Comparison of ENCODE assay signal across 10 cellular contexts in the genomic region with DNA sequence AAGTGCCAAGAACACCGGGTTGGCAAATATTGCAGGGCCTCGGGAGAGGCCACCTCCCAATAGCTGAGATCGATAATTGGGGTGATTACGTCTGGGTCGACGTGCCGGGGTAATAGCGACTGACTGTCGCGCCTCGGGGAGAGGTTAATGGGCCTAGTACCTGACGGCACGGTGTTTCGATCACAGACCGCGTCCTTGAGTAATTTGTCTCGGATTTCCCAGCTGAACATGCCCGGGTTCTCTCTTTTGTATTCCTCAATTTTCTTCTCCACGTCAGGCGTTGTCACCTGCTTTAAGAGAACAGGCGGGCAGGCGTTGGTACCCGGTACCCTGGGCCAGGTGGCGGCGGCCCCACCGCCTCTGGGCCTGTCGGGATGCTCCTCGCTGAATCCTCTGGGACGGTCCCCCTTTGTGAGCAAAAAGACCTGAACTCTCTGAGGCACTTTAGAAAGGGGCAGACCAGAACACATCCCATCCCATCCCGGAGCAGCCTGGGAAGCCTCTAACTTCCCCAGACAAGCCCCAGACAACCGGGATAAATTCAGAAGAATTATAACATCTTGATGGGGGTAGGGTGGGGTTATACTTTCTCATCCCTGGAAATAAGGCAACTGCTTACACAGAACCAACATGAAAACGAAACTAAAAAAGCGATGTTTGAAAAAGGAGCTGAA. TPM values are rescaled to one million over a fixed set of nuclear protein-coding genes. Genes with fewer than 3 reads are reported as not detected.
DNase-seq lines count a peak whose midpoint lies in the region; ATAC-seq and TF ChIP-seq lines count a peak whose summit lies in the region.
"Had no signal": no experiment of that assay in that cellular context is flagged by ENCODE, and none has a peak within 500 bp of the region (broad histone marks: within the 10 kb centered on the region; RNA-seq: fewer than 3 reads in every experiment).

No MANE protein-coding gene starts in this region.

- TF ChIP-seq CTCF in A673 (conservative IDR thresholded peaks at IDR 0.05; ENCODE audit: low read depth, low read length) (no peak), HFF-Myc (IDR thresholded peaks at IDR 0.05; ENCODE audit: low read depth, low read length, missing control alignments) (no peak), choroid plexus epithelial cell (conservative IDR thresholded peaks at IDR 0.05; ENCODE audit: low read depth, low read length) (no peak)

- H3K4me3 ChIP-seq in A673 (ENCODE audit: low read depth, low read length, poor library complexity, severe bottlenecking) (peak overlapping the region; percentile 77), HFF-Myc (replicated peaks; ENCODE audit: low read depth, low read length) (peak overlapping the region; percentile 36), choroid plexus epithelial cell (ENCODE audit: low read depth, low read length) (peak overlapping the region; percentile 24), mononuclear cell (ENCODE audit: low read length) (peak overlapping the region; percentile 12)

- H3K27me3 ChIP-seq in A673 (replicated peaks; ENCODE audit: insufficient read depth, low read depth, low read length, poor library complexity) = no peaks in the 10 kb centered on the region
- H3K27me3 ChIP-seq in mononuclear cell (ENCODE audit: insufficient read depth, low read length) = peaks cover 99% of the 10 kb centered on the region

- no TSS peak for BruUV-seq in A673 (replicated peaks; lab: Mats Ljungman, UMichigan)

- H3K36me3 ChIP-seq in A673 (ENCODE audit: insufficient read depth, low read length, poor library complexity, severe bottlenecking) = peaks cover 21% of the 10 kb centered on the region

- CTCF ChIA-PET in A673 (lab: Charles Lee) = no interaction called here

- intact Hi-C loops in A673 (cut with micrococcal nuclease; ENCODE audit: unreplicated experiment) = no loop called here

- POLR2A ChIA-PET in A673 (lab: Charles Lee; ENCODE audit: low non-redundant PET) = no interaction called here

- H3K4me1 ChIP-seq in A673 (ENCODE audit: insufficient read depth, low read length, poor library complexity, severe bottlenecking) (peaks cover 32% of the 10 kb centered on the region), mononuclear cell (ENCODE audit: insufficient read depth, low read length) (peaks cover 43% of the 10 kb centered on the region)

- peak overlapping the region; percentile 89 for H3K27ac ChIP-seq in A673 (ENCODE audit: low read depth, low read length, poor library complexity, severe bottlenecking)
- H3K27ac ChIP-seq: KMS-11 had no signal

- DNase-seq in A673 (ENCODE audit: low spot score) = no peak
- no peak for DNase-seq in HFF-Myc (ENCODE audit: extremely low read depth, low read depth)
- DNase-seq in choroid plexus epithelial cell (ENCODE audit: low read depth) = peak; percentile 23
- no peak for DNase-seq in NCI-H1092 treated with DMSO at 0.1 percent for 48 hours (lab: John Stamatoyannopoulos, UW)
- no peak for DNase-seq in NCI-H2029 (lab: John Stamatoyannopoulos, UW)
- no peak for DNase-seq in activated effector memory CD4-positive, alpha-beta T cell treated with anti-CD3 and anti-CD28 coated beads, Interleukin-2, amount 50 U/mL, for 16 hours

- no peaks in the 10 kb centered on the region for H3K9me3 ChIP-seq in A673 (ENCODE audit: low read depth, low read length, poor library complexity, severe bottlenecking)
- H3K9me3 ChIP-seq in mononuclear cell (ENCODE audit: low read depth, low read length) = no peaks in the 10 kb centered on the region

- ATAC-seq in GM21717 (IDR thresholded peaks at IDR 0.05; ENCODE audit: unreplicated experiment) = no peak

RNA-seq across cellular contexts. Expression of a gene that starts 3.3 kb away (rescaled TPM):
- 39.3 and 47.2 TPM in 2 replicates for total RNA-seq in A673 (2021)
- total RNA-seq in mononuclear cell = 0.21 TPM
- total RNA-seq: mucosa of gallbladder had no signal

Comparison
In these comparisons a context has a peak if more than half of its experiments do, and no peak if none do; other contexts are left out.
1. H3K4me3 ChIP-seq: peak in every context shown above with its lines; median percentile 77 in A673; 36 in HFF-Myc; 24 in choroid plexus epithelial cell; 12 in mononuclear cell.
2. RNA of a gene that starts 3.3 kb away (total RNA-seq): 39.3 to 47.2 TPM in A673; 0.21 TPM in mononuclear cell (single experiment); every median in the first group is over 10 times any median in the second.